In genomic region chr3:48556796-48557626, GRCh38 we compare ENCODE assay signal across 8 cellular contexts. TPM values are rescaled to one million over a fixed set of nuclear protein-coding genes. Genes with fewer than 3 reads are reported as not detected.
A peak's percentile ranks its signal among the peaks of the same experiment; 100 is the strongest.
DNase-seq lines count a peak whose midpoint lies in the region; ATAC-seq, FAIRE-seq and TF ChIP-seq lines count a peak whose summit lies in the region.

PFKFB4 (minus strand) TSS chr3:48556803; CDS start chr3:48556777, 26 bp downstream.

- H3K4me3 ChIP-seq in WI38 (ENCODE audit: low read depth, low read length) (peak within 1 kb of the TSS; percentile 67), bronchial epithelial cell (ENCODE audit: low read depth, low read length) (peak within 1 kb of the TSS; percentile 56), iPS-20b (ENCODE audit: low read length) (peak within 1 kb of the TSS; percentile 88), skin epidermis (peak within 1 kb of the TSS; percentile 42 to 57 (median 49))

- H3K36me3 ChIP-seq in bronchial epithelial cell (ENCODE audit: control insufficient read depth, insufficient read depth, low read length) (peaks cover 9% of the 10 kb centered on the region), iPS-20b (ENCODE audit: insufficient read depth, low read depth, low read length) (0 out of 2 replicates have a peak, but pooled peaks cover 4% of the 10 kb centered on the region)

- H3K27me3 ChIP-seq in bronchial epithelial cell (ENCODE audit: control insufficient read depth, insufficient read depth, low read length) (no peaks in the 10 kb centered on the region), iPS-20b (ENCODE audit: insufficient read depth, low read length) (no peaks in the 10 kb centered on the region)

- FAIRE-seq in bronchial epithelial cell (lab: Jason Lieb, UNC) = no peak

- ATAC-seq in GM18907 (IDR thresholded peaks at IDR 0.05; ENCODE audit: unreplicated experiment) (peak; percentile 86), HG03139 (IDR thresholded peaks at IDR 0.05; ENCODE audit: unreplicated experiment) (peak; percentile 78)

- no peaks in the 10 kb centered on the region for H3K9me3 ChIP-seq in iPS-20b (ENCODE audit: insufficient read depth, low read depth, low read length)

- TF ChIP-seq CTCF in WI38 (IDR thresholded peaks at IDR 0.05; ENCODE audit: low read depth, low read length) (no peak), bronchial epithelial cell (IDR thresholded peaks at IDR 0.05; ENCODE audit: insufficient read depth, low read length, severe bottlenecking) (no peak)

- peak within 1 kb of the TSS; percentile 91 for H3K9ac ChIP-seq in iPS-20b (ENCODE audit: low read depth, low read length)

- peaks cover 3% of the 10 kb centered on the region for H3K4me1 ChIP-seq in iPS-20b (ENCODE audit: insufficient read depth, low read length)

- H3K27ac ChIP-seq in iPS-20b (ENCODE audit: low read length) = peak within 1 kb of the TSS; percentile 84
- peak within 1 kb of the TSS in 20 of 21 experiments; percentile 14 to 86 (median 74) for H3K27ac ChIP-seq in skin epidermis

- DNase-seq in AG08395 (ENCODE audit: low spot score) = peak; percentile 100
- DNase-seq in NCI-H2196 treated with DMSO at 0.1 percent for 48 hours (lab: John Stamatoyannopoulos, UW; ENCODE audit: unreplicated experiment) = peak; percentile 94
- peak; percentile 96 for DNase-seq in bronchial epithelial cell (ENCODE audit: low read depth)

RNA-seq across cellular contexts. Expression of gene PFKFB4, which starts in this region (rescaled TPM):
- 18.2 and 20.2 TPM in 2 replicates for total RNA-seq in bronchial epithelial cell

Comparison
In these comparisons a context has a peak if more than half of its experiments do, and no peak if none do; other contexts are left out.
1. Peak in every context shown above with its lines: DNase-seq, ATAC-seq, H3K4me3 ChIP-seq and H3K27ac ChIP-seq.